Comparison of ENCODE assay signal across 20 cellular contexts in genomic region chrX:44785652-44786051, GRCh38. TPM values are rescaled to one million over a fixed set of nuclear protein-coding genes. Genes with fewer than 3 reads are reported as not detected.
DNase-seq lines count a peak whose midpoint lies in the region; ATAC-seq and TF ChIP-seq lines count a peak whose summit lies in the region.
"Had no signal": no experiment of that assay in that cellular context is flagged by ENCODE, and none has a peak within 500 bp of the region (broad histone marks: within the 10 kb centered on the region; RNA-seq: fewer than 3 reads in every experiment).

No MANE protein-coding gene starts in this region.

- H3K4me1 ChIP-seq in breast epithelium (no peaks in the 10 kb centered on the region), RWPE2 (ENCODE audit: insufficient read depth, poor library complexity, severe bottlenecking) (no peaks in the 10 kb centered on the region)
- H3K4me1 ChIP-seq: ascending aorta had no signal

- no peaks in the 10 kb centered on the region for H3K9me3 Mint-ChIP-seq in MCF 10A (ENCODE audit: unreplicated experiment)
- no peaks in the 10 kb centered on the region for H3K9me3 Mint-ChIP-seq in activated T-helper 1 cell treated with anti-CD3 and anti-CD28 coated beads, Interleukin-12 subunit alpha, Interleukin-12 subunit beta, Interleukin-2, Interleukin-4 antibody, amounts not matched to agents 30 ng/mL and 10 ng/mL and 1 ng/mL, durations not matched to agents 14 hours and 24 hours and 36 hours

- H3K27ac ChIP-seq in breast epithelium (no peak overlapping the region), RWPE2 (ENCODE audit: poor library complexity, severe bottlenecking) (no peak overlapping the region)
- H3K27ac ChIP-seq: 22Rv1, ascending aorta, skin epidermis had no signal

- H3K27ac Mint-ChIP-seq in MCF 10A (ENCODE audit: low read depth, unreplicated experiment), result no peak overlapping the region
- no peak overlapping the region for H3K27ac Mint-ChIP-seq in activated T-helper 1 cell treated with anti-CD3 and anti-CD28 coated beads, Interleukin-12 subunit alpha, Interleukin-12 subunit beta, Interleukin-2, Interleukin-4 antibody, amounts not matched to agents 30 ng/mL and 10 ng/mL and 1 ng/mL, durations not matched to agents 14 hours and 24 hours and 36 hours

- no peaks in the 10 kb centered on the region for H3K36me3 Mint-ChIP-seq in MCF 10A (ENCODE audit: insufficient read depth, unreplicated experiment)
- no peaks in the 10 kb centered on the region for H3K36me3 Mint-ChIP-seq in activated T-helper 1 cell treated with anti-CD3 and anti-CD28 coated beads, Interleukin-12 subunit alpha, Interleukin-12 subunit beta, Interleukin-2, Interleukin-4 antibody, amounts not matched to agents 30 ng/mL and 10 ng/mL and 1 ng/mL, durations not matched to agents 14 hours and 24 hours and 36 hours (ENCODE audit: low read depth)

- TF ChIP-seq CTCF in MCF 10A (IDR thresholded peaks at IDR 0.05; ENCODE audit: unreplicated experiment) (no peak), breast epithelium (IDR thresholded peaks at IDR 0.05) (no peak), RWPE2 (IDR thresholded peaks at IDR 0.05; ENCODE audit: poor library complexity, severe bottlenecking) (no peak)

- H3K4me1 Mint-ChIP-seq in MCF 10A (ENCODE audit: insufficient read depth, unreplicated experiment), result no peaks in the 10 kb centered on the region
- no peaks in the 10 kb centered on the region for H3K4me1 Mint-ChIP-seq in activated T-helper 1 cell treated with anti-CD3 and anti-CD28 coated beads, Interleukin-12 subunit alpha, Interleukin-12 subunit beta, Interleukin-2, Interleukin-4 antibody, amounts not matched to agents 30 ng/mL and 10 ng/mL and 1 ng/mL, durations not matched to agents 14 hours and 24 hours and 36 hours (ENCODE audit: low read depth)

- intact Hi-C loops in MCF 10A (cut with micrococcal nuclease), result no loop called here
- intact Hi-C loops in breast epithelium (cut with DNase I; ENCODE audit: low total_unique reads), result no loop called here
- intact Hi-C loops in activated T-helper 1 cell treated with anti-CD3 and anti-CD28 coated beads, Interleukin-12 subunit alpha, Interleukin-12 subunit beta, Interleukin-2, Interleukin-4 antibody, amounts not matched to agents 30 ng/mL and 10 ng/mL and 1 ng/mL, durations not matched to agents 14 hours and 24 hours and 36 hours (cut with micrococcal nuclease), result no loop called here

- no peak for TF ChIP-seq POLR2A in breast epithelium (IDR thresholded peaks at IDR 0.05)

- CTCF ChIA-PET in MCF 10A (lab: Yijun Ruan, JAX), result no interaction called here

- BruUV-seq in MCF 10A (replicated peaks; lab: Mats Ljungman, UMichigan), result no TSS peak

- H3K4me3 ChIP-seq in breast epithelium (no peak overlapping the region), RWPE2 (ENCODE audit: severe bottlenecking) (no peak overlapping the region)
- H3K4me3 ChIP-seq: ascending aorta, skin epidermis had no signal

- ATAC-seq in RWPE2 (ENCODE audit: low read depth) (peak; percentile 61; the same call in 2 of the 3 replicates), esophagus mucosa (peak; percentile 65), HG03565 (IDR thresholded peaks at IDR 0.05; ENCODE audit: unreplicated experiment) (no peak)

- POLR2A ChIA-PET in MCF 10A (lab: Yijun Ruan, JAX), result no interaction called here

- H3K9me3 ChIP-seq in breast epithelium, result no peaks in the 10 kb centered on the region
- no peaks in the 10 kb centered on the region for H3K9me3 ChIP-seq in RWPE2 (ENCODE audit: severe bottlenecking)
- H3K9me3 ChIP-seq: ascending aorta had no signal

- H3K27me3 ChIP-seq in breast epithelium (peaks cover 0 to 4% of the 10 kb centered on the region in 2 donors), RWPE2 (ENCODE audit: insufficient read depth, poor library complexity, severe bottlenecking) (no peaks in the 10 kb centered on the region)
- H3K27me3 ChIP-seq: ascending aorta had no signal

- H3K36me3 ChIP-seq in breast epithelium (no peaks in the 10 kb centered on the region), RWPE2 (ENCODE audit: low read depth) (no peaks in the 10 kb centered on the region)
- H3K36me3 ChIP-seq: ascending aorta had no signal

- H3K27me3 Mint-ChIP-seq in MCF 10A (ENCODE audit: insufficient read depth, unreplicated experiment), result peaks cover 29% of the 10 kb centered on the region
- no peaks in the 10 kb centered on the region for H3K27me3 Mint-ChIP-seq in activated T-helper 1 cell treated with anti-CD3 and anti-CD28 coated beads, Interleukin-12 subunit alpha, Interleukin-12 subunit beta, Interleukin-2, Interleukin-4 antibody, amounts not matched to agents 30 ng/mL and 10 ng/mL and 1 ng/mL, durations not matched to agents 14 hours and 24 hours and 36 hours (ENCODE audit: insufficient read depth)

- H3K4me3 Mint-ChIP-seq in MCF 10A (ENCODE audit: unreplicated experiment), result no peak overlapping the region
- no peak overlapping the region for H3K4me3 Mint-ChIP-seq in activated T-helper 1 cell treated with anti-CD3 and anti-CD28 coated beads, Interleukin-12 subunit alpha, Interleukin-12 subunit beta, Interleukin-2, Interleukin-4 antibody, amounts not matched to agents 30 ng/mL and 10 ng/mL and 1 ng/mL, durations not matched to agents 14 hours and 24 hours and 36 hours

- DNase-seq in MCF 10A (ENCODE audit: unreplicated experiment) (peak; percentile 37), breast epithelium (ENCODE audit: low spot score in 2 of 2) (no peak), RWPE2 (ENCODE audit: low spot score) (no peak), stromal cell of bone marrow (ENCODE audit: low read depth) (peak; percentile 90), pons (ENCODE audit: low spot score) (no peak)
- no peak for DNase-seq in activated T-helper 1 cell treated with anti-CD3 and anti-CD28 coated beads, Interleukin-12 subunit alpha, Interleukin-12 subunit beta, Interleukin-2, Interleukin-4 antibody, amounts not matched to agents 30 ng/mL and 10 ng/mL and 1 ng/mL, durations not matched to agents 14 hours and 24 hours and 36 hours (ENCODE audit: low spot score)
- DNase-seq: activated CD4-positive, alpha-beta T cell treated with anti-CD3 and anti-CD28 coated beads, Interleukin-2, amount 50 U/mL, for 4 hours; islet precursor cell; NCI-H2081 treated with DMSO at 0.1 percent for 48 hours; NCI-H748 treated with DMSO at 0.1 percent for 48 hours; nucleus accumbens; SHP77; stimulated activated naive CD4-positive, alpha-beta T cell; T-helper 9 cell had no signal

RNA-seq across cellular contexts. Expression of gene DUSP21, which starts 58.2 kb away (rescaled TPM):
- total RNA-seq in MCF 10A (2022), result not detected in 2 replicates
- total RNA-seq in breast epithelium, result not detected
- total RNA-seq in esophagus mucosa, result not detected
- not detected in 2 replicates for total RNA-seq in activated T-helper 1 cell treated with anti-CD3 and anti-CD28 coated beads, Interleukin-12 subunit alpha, Interleukin-12 subunit beta, Interleukin-2, Interleukin-4 antibody, amounts not matched to agents 30 ng/mL and 10 ng/mL and 1 ng/mL, durations not matched to agents 14 hours and 24 hours and 36 hours
- total RNA-seq: ascending aorta, urinary bladder had no signal

Comparison
In these comparisons a context has a peak if more than half of its experiments do, and no peak if none do; other contexts are left out.
1. DNase-seq: peak in MCF 10A (single experiment) and stromal cell of bone marrow (single experiment); none in breast epithelium (0 of 2), RWPE2 (single experiment), pons (single experiment) and activated T-helper 1 cell treated with anti-CD3 and anti-CD28 coated beads, Interleukin-12 subunit alpha, Interleukin-12 subunit beta, Interleukin-2, Interleukin-4 antibody, amounts not matched to agents 30 ng/mL and 10 ng/mL and 1 ng/mL, durations not matched to agents 14 hours and 24 hours and 36 hours (single experiment).